18 cellular contexts compared by ENCODE assay signal in the genomic region with DNA sequence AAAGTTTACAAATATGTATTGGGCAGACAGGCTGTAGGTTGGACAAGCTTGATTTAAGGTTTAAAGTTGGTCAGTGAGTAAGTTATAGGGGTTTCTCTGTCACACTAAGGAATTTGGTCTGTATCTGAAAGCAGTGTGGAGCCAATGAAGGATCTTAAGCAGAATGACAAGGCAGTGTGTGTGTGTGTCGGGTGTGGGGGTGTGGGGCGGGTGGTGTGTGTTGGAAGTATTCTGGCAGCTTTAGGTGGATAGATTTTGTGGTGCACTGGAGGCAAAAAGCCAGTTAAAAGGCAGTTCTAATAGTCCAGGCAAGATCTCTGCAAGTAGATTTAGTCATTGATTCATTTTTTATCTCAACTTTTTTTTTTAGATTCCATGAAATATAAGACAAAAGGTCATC.
"Had no signal": no experiment of that assay in that cellular context is flagged by ENCODE, and none has a peak within 500 bp of the region (broad histone marks: within the 10 kb centered on the region; RNA-seq: fewer than 3 reads in every experiment).

No MANE protein-coding gene starts in this region.

- H3K4me1 ChIP-seq: colonic mucosa, heart right ventricle, lower lobe of right lung had no signal

- H3K27ac Mint-ChIP-seq: dendritic cell treated with granulocyte-macrophage colony-stimulating factor and Interleukin-4, amounts not matched to agents 40 ng/mL and 50 ng/mL, for 4 days; mesothelial cell of epicardium; naive B cell had no signal

- ATAC-seq: foreskin keratinocyte, gastroesophageal sphincter, heart right ventricle, left cardiac atrium, left lung, left ventricle myocardium superior, lower lobe of right lung, mucosa of descending colon had no signal

- DNase-seq: colonic mucosa; cortex of kidney; effector CD4-positive, alpha-beta T cell; effector memory CD4-positive, alpha-beta T cell; foreskin keratinocyte; heart right ventricle; hippocampal formation; left cardiac atrium; left lung; left ventricle myocardium superior; lower lobe of right lung; mesenchymal stem cell; mucosa of descending colon; naive B cell had no signal

- H3K4me1 Mint-ChIP-seq: naive B cell had no signal

- H3K27me3 Mint-ChIP-seq: dendritic cell treated with granulocyte-macrophage colony-stimulating factor and Interleukin-4, amounts not matched to agents 40 ng/mL and 50 ng/mL, for 4 days; naive B cell had no signal

- H3K36me3 ChIP-seq: colonic mucosa, esophagus muscularis mucosa, gastroesophageal sphincter, heart right ventricle, left lung, lower lobe of right lung had no signal

- H3K9me3 ChIP-seq: colonic mucosa, esophagus muscularis mucosa, gastroesophageal sphincter, heart right ventricle, left lung, lower lobe of right lung, mucosa of descending colon had no signal

- H3K9me3 Mint-ChIP-seq: dendritic cell treated with granulocyte-macrophage colony-stimulating factor and Interleukin-4, amounts not matched to agents 40 ng/mL and 50 ng/mL, for 4 days; mesothelial cell of epicardium had no signal

- H3K4me3 Mint-ChIP-seq: dendritic cell treated with granulocyte-macrophage colony-stimulating factor and Interleukin-4, amounts not matched to agents 40 ng/mL and 50 ng/mL, for 4 days; mesothelial cell of epicardium; naive B cell had no signal

- H3K4me3 ChIP-seq: colonic mucosa, esophagus muscularis mucosa, gastroesophageal sphincter, heart right ventricle, left lung, lower lobe of right lung, mucosa of descending colon had no signal

- H3K27me3 ChIP-seq: colonic mucosa, esophagus muscularis mucosa, foreskin keratinocyte, gastroesophageal sphincter, heart right ventricle, left lung had no signal

- H3K36me3 Mint-ChIP-seq: mesothelial cell of epicardium, naive B cell had no signal

- H3K27ac ChIP-seq: colonic mucosa, esophagus muscularis mucosa, foreskin keratinocyte, gastroesophageal sphincter, heart right ventricle, left lung, lower lobe of right lung had no signal
